In the genomic region with DNA sequence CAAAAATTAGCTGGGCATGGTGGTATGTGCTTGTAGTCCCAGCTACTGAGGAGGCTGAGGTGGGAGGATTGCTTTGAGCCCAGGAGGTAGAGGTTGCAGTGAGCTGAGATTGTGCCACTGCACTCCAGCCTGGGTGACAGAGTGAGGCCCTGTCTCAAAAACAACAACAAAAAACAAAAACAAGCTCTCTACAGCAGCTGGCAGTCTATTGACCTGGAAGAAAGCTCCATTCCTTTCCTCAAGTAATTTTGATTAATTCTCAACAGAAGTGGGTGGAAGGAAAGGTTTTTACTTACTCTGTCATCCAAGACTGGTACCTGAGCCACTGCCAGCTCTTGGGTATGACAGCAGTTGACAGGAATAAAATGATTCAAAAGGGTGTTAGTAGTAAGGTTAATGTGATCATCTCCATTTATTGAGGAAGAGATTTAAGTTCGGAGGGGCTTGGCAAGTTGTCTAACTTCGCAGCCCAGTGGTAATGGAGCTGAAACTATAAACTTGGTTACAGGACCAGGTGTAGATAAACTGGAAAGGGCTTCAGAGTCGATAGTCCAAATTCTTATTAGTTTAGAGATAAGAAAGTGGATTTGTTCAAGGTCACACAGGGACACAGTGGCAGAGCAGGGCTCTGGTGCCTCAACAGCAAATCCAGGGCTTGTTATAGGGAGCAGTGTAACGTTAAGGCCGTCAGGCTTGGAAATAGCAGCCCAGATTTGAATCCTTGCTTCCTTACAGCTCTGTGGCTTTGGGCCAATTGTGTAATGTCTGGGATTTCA, we compare ENCODE assay signal across 10 cellular contexts. TPM values are rescaled to one million over a fixed set of nuclear protein-coding genes. Genes with fewer than 3 reads are reported as not detected.
DNase-seq lines count a peak whose midpoint lies in the region; ATAC-seq, FAIRE-seq and TF ChIP-seq lines count a peak whose summit lies in the region.
"Had no signal": no experiment of that assay in that cellular context is flagged by ENCODE, and none has a peak within 500 bp of the region (broad histone marks: within the 10 kb centered on the region; RNA-seq: fewer than 3 reads in every experiment).

No MANE protein-coding gene starts in this region.

- no peaks in the 10 kb centered on the region for H3K9me3 Mint-ChIP-seq in activated naive CD4-positive, alpha-beta T cell treated with anti-CD3 and anti-CD28 coated beads for 36 hours
- H3K9me3 Mint-ChIP-seq in activated T-helper 17 cell treated with anti-CD3 and anti-CD28 coated beads, Interleukin-2, amount 50 U/mL, for 72 hours: no peaks in the 10 kb centered on the region

- peak; percentile 97 for FAIRE-seq in HepG2 (lab: Jason Lieb, UNC)

- intact Hi-C loops in activated naive CD4-positive, alpha-beta T cell treated with anti-CD3 and anti-CD28 coated beads for 36 hours (cut with micrococcal nuclease): no loop called here
- intact Hi-C loops in HepG2 (cut with micrococcal nuclease; ENCODE audit: unreplicated experiment): no loop called here

- no peak overlapping the region for H3K4me3 Mint-ChIP-seq in activated naive CD4-positive, alpha-beta T cell treated with anti-CD3 and anti-CD28 coated beads for 36 hours
- H3K4me3 Mint-ChIP-seq in activated T-helper 17 cell treated with anti-CD3 and anti-CD28 coated beads, Interleukin-2, amount 50 U/mL, for 72 hours: no peak overlapping the region

- DNase-seq in activated naive CD4-positive, alpha-beta T cell treated with anti-CD3 and anti-CD28 coated beads for 36 hours: no peak
- no peak for DNase-seq in activated naive CD4-positive, alpha-beta T cell treated with anti-CD3 and anti-CD28 coated beads, Interleukin-2, amount 50 U/mL, for 16 hours
- DNase-seq in HepG2 (ENCODE audit: low spot score) (peak; percentile 87), thoracic aorta (ENCODE audit: low spot score) (no peak), NCI-H2171 treated with DMSO at 0.1 percent for 48 hours (lab: John Stamatoyannopoulos, UW) (no peak), brain microvascular endothelial cell (no peak), NCI-H187 (lab: John Stamatoyannopoulos, UW) (no peak)
- DNase-seq: lower lobe of right lung, PC-3 had no signal

- TF ChIP-seq CTCF in HepG2 (CRISPR knock-in tag; IDR thresholded peaks at IDR 0.05) (0 out of 2 replicates have a peak, but pooled peaks have one; percentile 11), thoracic aorta (IDR thresholded peaks at IDR 0.05) (no peak), brain microvascular endothelial cell (IDR thresholded peaks at IDR 0.05; ENCODE audit: low read depth, low read length, missing control alignments) (no peak)

- CTCF ChIA-PET in activated naive CD4-positive, alpha-beta T cell treated with anti-CD3 and anti-CD28 coated beads for 36 hours (lab: Charles Lee): interaction anchor here (1.2 to 1.7 kb wide), 5 partner anchors 11 to 159 kb away, joined by 3 to 8 read pairs (median 5); no protein-coding TSS in a partner anchor
- CTCF ChIA-PET in HepG2 (lab: Yijun Ruan, JAX; ENCODE audit: low intra/inter-chr PET ratio, low total read pairs): no interaction called here

- TF ChIP-seq RAD21 in HepG2 (CRISPR knock-in tag; IDR thresholded peaks at IDR 0.05): no peak

- H3K4me3 ChIP-seq in HepG2 (replicated peaks in 1 of 3; ENCODE audit: insufficient read depth in 1 of 3, low read depth in 2 of 3, low read length in 3 of 3) (no peak overlapping the region), thoracic aorta (no peak overlapping the region), brain microvascular endothelial cell (ENCODE audit: low read depth, low read length) (no peak overlapping the region)
- H3K4me3 ChIP-seq: lower lobe of right lung had no signal

- no peaks in the 10 kb centered on the region for H3K9me3 ChIP-seq in HepG2 (ENCODE audit: low read length)
- no peaks in the 10 kb centered on the region for H3K9me3 ChIP-seq in thoracic aorta
- H3K9me3 ChIP-seq: lower lobe of right lung had no signal

- no peak overlapping the region for H2AFZ ChIP-seq in HepG2 (ENCODE audit: low read length)

- H3K9ac ChIP-seq in HepG2 (ENCODE audit: insufficient read depth, low read depth, low read length): no peak overlapping the region

- POLR2A ChIA-PET in HepG2 (lab: Yijun Ruan, JAX): interaction anchor here (0.6 to 8.2 kb wide), 14 partner anchors 9 to 496 kb away, joined by 3 to 142 read pairs (median 4); a partner anchor contains a TSS

- peaks cover 59% of the 10 kb centered on the region for H4K20me1 ChIP-seq in HepG2 (ENCODE audit: insufficient read depth, low read length)

- WGBS in HepG2 (ENCODE audit: low lambda C conversion rate): 9% methylated on average over 5 of the region's 5 CpGs

- ATAC-seq in activated T-helper 17 cell treated with anti-CD3 and anti-CD28 coated beads, Interleukin-2, amount 50 U/mL, for 72 hours (replicated peaks): no peak
- ATAC-seq in HepG2 (peak; percentile 67), thoracic aorta (ENCODE audit: insufficient number of reproducible peaks, low FRiP score, low read depth) (no peak)
- ATAC-seq: PC-3 had no signal

- H3K27ac ChIP-seq in HepG2 (ENCODE audit: extremely low read length, insufficient read depth, low read length) (peak overlapping the region; percentile 62), thoracic aorta (peak overlapping the region; percentile 27 to 38), brain microvascular endothelial cell (no peak overlapping the region)
- H3K27ac ChIP-seq: lower lobe of right lung had no signal

- TSS peak; percentile 70 for BruUV-seq in HepG2 (replicated peaks; lab: Mats Ljungman, UMichigan)

- peaks cover 71% of the 10 kb centered on the region for H3K36me3 Mint-ChIP-seq in activated naive CD4-positive, alpha-beta T cell treated with anti-CD3 and anti-CD28 coated beads for 36 hours (ENCODE audit: low read depth)
- H3K36me3 Mint-ChIP-seq in activated T-helper 17 cell treated with anti-CD3 and anti-CD28 coated beads, Interleukin-2, amount 50 U/mL, for 72 hours (ENCODE audit: low read depth): peaks cover 100% of the 10 kb centered on the region

- peaks cover 24% of the 10 kb centered on the region for H3K79me2 ChIP-seq in HepG2 (ENCODE audit: insufficient read depth, low read length)

- H3K27ac Mint-ChIP-seq in activated naive CD4-positive, alpha-beta T cell treated with anti-CD3 and anti-CD28 coated beads for 36 hours: peak overlapping the region; percentile 88
- peak overlapping the region; percentile 42 for H3K27ac Mint-ChIP-seq in activated T-helper 17 cell treated with anti-CD3 and anti-CD28 coated beads, Interleukin-2, amount 50 U/mL, for 72 hours

- in situ Hi-C loops in HepG2 (cut with HindIII; ENCODE audit: extremely low pct_ligation_motif_present, low pct_unique_long_range_greater_than_20kb) (no loop called here), brain microvascular endothelial cell (cut with HindIII; ENCODE audit: low pct_ligation_motif_present, low sequenced_read_pairs) (no loop called here)

- no peaks in the 10 kb centered on the region for H3K27me3 ChIP-seq in HepG2 (ENCODE audit: control insufficient read depth in 1 of 2, insufficient read depth in 2 of 2, low read length in 2 of 2)
- H3K27me3 ChIP-seq in thoracic aorta (replicated peaks; ENCODE audit: insufficient read depth): no peaks in the 10 kb centered on the region
- H3K27me3 ChIP-seq in brain microvascular endothelial cell (replicated peaks): no peaks in the 10 kb centered on the region

- H3K4me1 ChIP-seq in HepG2 (ENCODE audit: insufficient read depth, low read length): peaks cover 61% of the 10 kb centered on the region
- H3K4me1 ChIP-seq in thoracic aorta (ENCODE audit: control insufficient read depth in 1 of 2, low read depth in 2 of 2): peaks cover 28 to 52% of the 10 kb centered on the region in 2 donors

- H3K36me3 ChIP-seq in HepG2 (replicated peaks in 1 of 2; ENCODE audit: control insufficient read depth in 1 of 2, insufficient read depth in 2 of 2, low read length in 2 of 2) (peaks cover 10 to 44% of the 10 kb centered on the region in 2 experiments), thoracic aorta (peaks cover 39% of the 10 kb centered on the region), brain microvascular endothelial cell (replicated peaks) (peaks cover 54% of the 10 kb centered on the region)

- H3K27me3 Mint-ChIP-seq in activated naive CD4-positive, alpha-beta T cell treated with anti-CD3 and anti-CD28 coated beads for 36 hours (ENCODE audit: low read depth): no peaks in the 10 kb centered on the region
- H3K27me3 Mint-ChIP-seq in activated T-helper 17 cell treated with anti-CD3 and anti-CD28 coated beads, Interleukin-2, amount 50 U/mL, for 72 hours: no peaks in the 10 kb centered on the region

- TF ChIP-seq POLR2A in HepG2 (IDR thresholded peaks at IDR 0.05; ENCODE audit: insufficient read depth in 1 of 2, low read depth in 2 of 2, low read length in 2 of 2): peak; percentile 46 to 58; a peak in 2 of 4 replicates

- peak overlapping the region; percentile 33 for H3K4me2 ChIP-seq in HepG2 (ENCODE audit: low read depth, low read length)

- H3K4me1 Mint-ChIP-seq in activated naive CD4-positive, alpha-beta T cell treated with anti-CD3 and anti-CD28 coated beads for 36 hours (ENCODE audit: low read depth): peaks cover 62% of the 10 kb centered on the region
- peaks cover 29% of the 10 kb centered on the region for H3K4me1 Mint-ChIP-seq in activated T-helper 17 cell treated with anti-CD3 and anti-CD28 coated beads, Interleukin-2, amount 50 U/mL, for 72 hours

- peak in 1 of 2 experiments; percentile 78; a peak in 2 of 4 replicates for TF ChIP-seq EP300 in HepG2 (IDR thresholded peaks at IDR 0.05; ENCODE audit: low read depth in 2 of 2, low read length in 2 of 2)
- TF ChIP-seq EP300 in HepG2 (CRISPR knock-in tag; IDR thresholded peaks at IDR 0.05; ENCODE audit: borderline replicate concordance): no peak; the same call in 1 of the 2 replicates

RNA-seq across cellular contexts. Expression of a gene that starts 14.8 kb away (rescaled TPM):
- total RNA-seq in activated naive CD4-positive, alpha-beta T cell treated with anti-CD3 and anti-CD28 coated beads for 36 hours: 100 to 1,000 TPM; 250 to 269 TPM
- 100 to 1,000 TPM; 277 to 473 TPM for total RNA-seq in activated T-helper 17 cell treated with anti-CD3 and anti-CD28 coated beads, Interleukin-2, amount 50 U/mL, for 72 hours
- total RNA-seq in HepG2 (2016; rRNA removed; fragmentation: Illumina TruSeq; extraction: Trizol): 684 and 1,115 TPM in 2 replicates
- 87.6 and 93.5 TPM in 2 replicates for total RNA-seq in HepG2 (2016; cell fraction: cytosol; rRNA removed; fragmentation: Illumina TruSeq; extraction: Trizol; ENCODE audit: low read depth)
- total RNA-seq in HepG2 (2016; cell fraction: insoluble cytoplasmic fraction; rRNA removed; fragmentation: Illumina TruSeq; extraction: Trizol): 702 and 1,085 TPM in 2 replicates
- 160 and 205 TPM in 2 replicates for total RNA-seq in HepG2 (2016; cell fraction: membrane; rRNA removed; fragmentation: Illumina TruSeq; extraction: Trizol)
- total RNA-seq in HepG2 (2016; cell fraction: nucleus; rRNA removed; fragmentation: Illumina TruSeq; extraction: Trizol): 332 and 341 TPM in 2 replicates
- polyA plus RNA-seq in HepG2 (2011; rRNA removed): 149 and 206 TPM in 2 replicates
- 204 and 209 TPM in 2 replicates for polyA plus RNA-seq in HepG2 (2011; cell fraction: cytosol; rRNA removed)
- polyA plus RNA-seq in HepG2 (2011; cell fraction: nucleus; rRNA removed): 336 and 345 TPM in 2 replicates
- 161 and 268 TPM in 2 replicates for polyA plus RNA-seq in HepG2 (2012)
- 90.1 and 97.9 TPM in 2 replicates for polyA plus RNA-seq in HepG2 (2016; cell fraction: cytosol; fragmentation: Illumina TruSeq; extraction: Trizol; ENCODE audit: low read depth)
- 1,067 and 1,144 TPM in 2 replicates for polyA plus RNA-seq in HepG2 (2016; cell fraction: insoluble cytoplasmic fraction; fragmentation: Illumina TruSeq; extraction: Trizol; ENCODE audit: low read depth)
- polyA plus RNA-seq in HepG2 (2016; cell fraction: membrane; fragmentation: Illumina TruSeq; extraction: Trizol; ENCODE audit: low read depth): 123 and 146 TPM in 2 replicates
- polyA plus RNA-seq in HepG2 (2016; cell fraction: nucleus; fragmentation: Illumina TruSeq; extraction: Trizol; ENCODE audit: insufficient read depth, low read depth): 510 and 537 TPM in 2 replicates
- polyA minus RNA-seq in HepG2 (2011; rRNA and poly(A)+ RNA removed; ENCODE audit: low replicate concordance): 214 and 251 TPM in 2 replicates
- polyA minus RNA-seq in HepG2 (2011; cell fraction: cytosol; rRNA and poly(A)+ RNA removed): 55.8 and 58.4 TPM in 2 replicates
- polyA minus RNA-seq in HepG2 (2011; cell fraction: nucleus; rRNA and poly(A)+ RNA removed): 453 and 553 TPM in 2 replicates
- 100 to 1,000 TPM in 1 of 2 donors, 10 to 100 TPM in 1; 88.5 to 120 TPM for total RNA-seq in thoracic aorta
